Comparison of ENCODE assay signal across 1 cellular context in the genomic region with DNA sequence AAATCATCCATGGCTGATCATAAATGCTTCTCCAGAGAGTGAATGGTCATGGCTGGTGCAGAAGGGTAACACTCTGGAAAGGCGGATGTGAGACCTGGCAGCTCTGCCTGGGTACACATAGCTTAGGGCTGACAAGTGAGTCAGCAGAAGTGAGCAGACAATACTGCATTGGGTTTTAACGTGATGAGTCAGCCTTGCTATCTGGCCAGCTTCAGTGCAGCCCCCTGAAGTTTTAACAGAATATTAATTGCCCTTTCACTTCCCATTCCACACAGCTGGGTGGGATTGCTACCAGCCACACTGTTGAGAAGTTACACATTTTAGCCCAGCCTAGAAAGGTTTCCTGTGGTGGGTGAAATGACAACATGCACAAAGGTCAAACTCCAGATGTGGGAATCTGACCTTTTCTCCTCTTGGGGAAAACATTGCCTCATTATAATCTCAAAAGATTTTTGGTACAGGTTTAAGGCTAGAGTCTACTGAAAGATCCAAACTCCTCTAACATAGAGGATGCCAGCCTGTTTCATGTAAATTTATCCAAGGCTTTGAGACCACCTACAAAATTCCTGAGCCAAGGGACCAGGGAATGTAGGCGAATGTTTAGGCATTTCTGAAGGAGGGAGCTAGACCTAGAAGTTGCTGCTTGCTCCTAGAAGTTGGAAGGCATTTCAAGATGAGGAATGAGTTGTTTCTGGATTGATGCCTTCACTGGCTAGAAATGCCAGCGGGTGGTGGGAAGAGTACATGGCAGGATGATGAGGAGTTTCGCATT.
TF ChIP-seq lines count a peak whose summit lies in the region.

No MANE protein-coding gene starts in this region.

TF ChIP-seq in K562, 482 proteins besides CTCF, POLR2A, EP300 and RAD21 (continued from another document and continues in another):
- TF ChIP-seq, protein P1, sequence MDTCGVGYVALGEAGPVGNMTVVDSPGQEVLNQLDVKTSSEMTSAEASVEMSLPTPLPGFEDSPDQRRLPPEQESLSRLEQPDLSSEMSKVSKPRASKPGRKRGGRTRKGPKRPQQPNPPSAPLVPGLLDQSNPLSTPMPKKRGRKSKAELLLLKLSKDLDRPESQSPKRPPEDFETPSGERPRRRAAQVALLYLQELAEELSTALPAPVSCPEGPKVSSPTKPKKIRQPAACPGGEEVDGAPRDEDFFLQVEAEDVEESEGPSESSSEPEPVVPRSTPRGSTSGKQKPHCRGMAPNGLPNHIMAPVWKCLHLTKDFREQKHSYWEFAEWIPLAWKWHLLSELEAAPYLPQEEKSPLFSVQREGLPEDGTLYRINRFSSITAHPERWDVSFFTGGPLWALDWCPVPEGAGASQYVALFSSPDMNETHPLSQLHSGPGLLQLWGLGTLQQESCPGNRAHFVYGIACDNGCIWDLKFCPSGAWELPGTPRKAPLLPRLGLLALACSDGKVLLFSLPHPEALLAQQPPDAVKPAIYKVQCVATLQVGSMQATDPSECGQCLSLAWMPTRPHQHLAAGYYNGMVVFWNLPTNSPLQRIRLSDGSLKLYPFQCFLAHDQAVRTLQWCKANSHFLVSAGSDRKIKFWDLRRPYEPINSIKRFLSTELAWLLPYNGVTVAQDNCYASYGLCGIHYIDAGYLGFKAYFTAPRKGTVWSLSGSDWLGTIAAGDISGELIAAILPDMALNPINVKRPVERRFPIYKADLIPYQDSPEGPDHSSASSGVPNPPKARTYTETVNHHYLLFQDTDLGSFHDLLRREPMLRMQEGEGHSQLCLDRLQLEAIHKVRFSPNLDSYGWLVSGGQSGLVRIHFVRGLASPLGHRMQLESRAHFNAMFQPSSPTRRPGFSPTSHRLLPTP (IDR thresholded peaks at IDR 0.05; ENCODE audit: borderline replicate concordance, extremely low read depth, insufficient read length): no peak
- TF ChIP-seq CSDE1 (IDR thresholded peaks at IDR 0.05) (peak in 1 of 2 experiments; percentile 13; a peak in 1 of 4 replicates), TAL1 (IDR thresholded peaks at IDR 0.05) (peak; percentile 79), ZNF165 (CRISPR knock-in tag; IDR thresholded peaks at IDR 0.05; ENCODE audit: borderline replicate concordance) (peak; percentile 45; the same call in 1 of the 2 replicates), RFX5 (IDR thresholded peaks at IDR 0.05; ENCODE audit: low read depth, low read length) (no peak), MAZ (CRISPR knock-in tag; conservative IDR thresholded peaks at IDR 0.05 in 1 of 2, IDR thresholded peaks at IDR 0.05 in 1 of 2) (peak in 1 of 2 experiments; percentile 64; a peak in 2 of 4 replicates), ESRRA (IDR thresholded peaks at IDR 0.05; ENCODE audit: borderline replicate concordance, low read depth) (peak; percentile 73), ZKSCAN3 (CRISPR knock-in tag; IDR thresholded peaks at IDR 0.05) (no peak), NCOA1 (IDR thresholded peaks at IDR 0.05; ENCODE audit: low read depth) (peak; percentile 79), RBM22 (IDR thresholded peaks at IDR 0.05; ENCODE audit: low read depth, low read length, poor library complexity, severe bottlenecking) (no peak), MTA3 (IDR thresholded peaks at IDR 0.05; ENCODE audit: borderline replicate concordance) (peak; percentile 96), RHOXF2B (CRISPR knock-in tag; conservative IDR thresholded peaks at IDR 0.05) (no peak), TEAD2 (tag; IDR thresholded peaks at IDR 0.05) (no peak), ELF1 (tag; IDR thresholded peaks at IDR 0.05) (no peak), ZNF766 (CRISPR knock-in tag; conservative IDR thresholded peaks at IDR 0.05) (peak; percentile 75; the same call in 1 of the 2 replicates), BACH1 (tag; IDR thresholded peaks at IDR 0.05) (peak; percentile 97), ETS2 (tag; IDR thresholded peaks at IDR 0.05; ENCODE audit: borderline replicate concordance, poor library complexity, severe bottlenecking) (no peak), ZNF707 (CRISPR knock-in tag; conservative IDR thresholded peaks at IDR 0.05) (no peak), HIVEP1 (CRISPR knock-in tag; IDR thresholded peaks at IDR 0.05) (no peak), FOXK1 (CRISPR knock-in tag; IDR thresholded peaks at IDR 0.05; ENCODE audit: borderline replicate concordance) (no peak), ELF4 (CRISPR knock-in tag; IDR thresholded peaks at IDR 0.05) (peak; percentile 57; the same call in 1 of the 2 replicates), BCOR (IDR thresholded peaks at IDR 0.05) (no peak), TARDBP (IDR thresholded peaks at IDR 0.05) (no peak), MYNN (IDR thresholded peaks at IDR 0.05) (peak; percentile 90), MYNN (CRISPR knock-in tag; IDR thresholded peaks at IDR 0.05) (no peak), ZC3H8 (IDR thresholded peaks at IDR 0.05) (no peak), GATAD2A (IDR thresholded peaks at IDR 0.05) (peak; percentile 96), ZBTB17 (CRISPR knock-in tag; IDR thresholded peaks at IDR 0.05) (peak; percentile 73), SMARCC2 (IDR thresholded peaks at IDR 0.05; ENCODE audit: low read depth) (peak; percentile 87)
- TF ChIP-seq, protein P2, sequence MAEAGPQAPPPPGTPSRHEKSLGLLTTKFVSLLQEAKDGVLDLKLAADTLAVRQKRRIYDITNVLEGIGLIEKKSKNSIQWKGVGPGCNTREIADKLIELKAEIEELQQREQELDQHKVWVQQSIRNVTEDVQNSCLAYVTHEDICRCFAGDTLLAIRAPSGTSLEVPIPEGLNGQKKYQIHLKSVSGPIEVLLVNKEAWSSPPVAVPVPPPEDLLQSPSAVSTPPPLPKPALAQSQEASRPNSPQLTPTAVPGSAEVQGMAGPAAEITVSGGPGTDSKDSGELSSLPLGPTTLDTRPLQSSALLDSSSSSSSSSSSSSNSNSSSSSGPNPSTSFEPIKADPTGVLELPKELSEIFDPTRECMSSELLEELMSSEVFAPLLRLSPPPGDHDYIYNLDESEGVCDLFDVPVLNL (CRISPR knock-in tag; IDR thresholded peaks at IDR 0.05; ENCODE audit: low read depth): no peak
- TF ChIP-seq, protein P3, sequence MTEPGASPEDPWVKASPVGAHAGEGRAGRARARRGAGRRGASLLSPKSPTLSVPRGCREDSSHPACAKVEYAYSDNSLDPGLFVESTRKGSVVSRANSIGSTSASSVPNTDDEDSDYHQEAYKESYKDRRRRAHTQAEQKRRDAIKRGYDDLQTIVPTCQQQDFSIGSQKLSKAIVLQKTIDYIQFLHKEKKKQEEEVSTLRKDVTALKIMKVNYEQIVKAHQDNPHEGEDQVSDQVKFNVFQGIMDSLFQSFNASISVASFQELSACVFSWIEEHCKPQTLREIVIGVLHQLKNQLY (CRISPR knock-in tag; conservative IDR thresholded peaks at IDR 0.05): no peak
- TF ChIP-seq, protein P4, sequence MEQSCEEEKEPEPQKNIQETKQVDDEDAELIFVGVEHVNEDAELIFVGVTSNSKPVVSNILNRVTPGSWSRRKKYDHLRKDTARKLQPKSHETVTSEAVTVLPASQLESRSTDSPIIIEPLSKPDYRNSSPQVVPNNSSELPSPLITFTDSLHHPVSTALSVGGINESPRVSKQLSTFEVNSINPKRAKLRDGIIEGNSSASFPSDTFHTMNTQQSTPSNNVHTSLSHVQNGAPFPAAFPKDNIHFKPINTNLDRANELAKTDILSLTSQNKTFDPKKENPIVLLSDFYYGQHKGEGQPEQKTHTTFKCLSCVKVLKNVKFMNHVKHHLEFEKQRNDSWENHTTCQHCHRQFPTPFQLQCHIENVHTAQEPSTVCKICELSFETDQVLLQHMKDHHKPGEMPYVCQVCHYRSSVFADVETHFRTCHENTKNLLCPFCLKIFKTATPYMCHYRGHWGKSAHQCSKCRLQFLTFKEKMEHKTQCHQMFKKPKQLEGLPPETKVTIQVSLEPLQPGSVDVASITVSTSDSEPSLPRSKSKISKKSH (CRISPR knock-in tag; IDR thresholded peaks at IDR 0.05): no peak
- TF ChIP-seq, protein P5, sequence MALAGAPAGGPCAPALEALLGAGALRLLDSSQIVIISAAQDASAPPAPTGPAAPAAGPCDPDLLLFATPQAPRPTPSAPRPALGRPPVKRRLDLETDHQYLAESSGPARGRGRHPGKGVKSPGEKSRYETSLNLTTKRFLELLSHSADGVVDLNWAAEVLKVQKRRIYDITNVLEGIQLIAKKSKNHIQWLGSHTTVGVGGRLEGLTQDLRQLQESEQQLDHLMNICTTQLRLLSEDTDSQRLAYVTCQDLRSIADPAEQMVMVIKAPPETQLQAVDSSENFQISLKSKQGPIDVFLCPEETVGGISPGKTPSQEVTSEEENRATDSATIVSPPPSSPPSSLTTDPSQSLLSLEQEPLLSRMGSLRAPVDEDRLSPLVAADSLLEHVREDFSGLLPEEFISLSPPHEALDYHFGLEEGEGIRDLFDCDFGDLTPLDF (CRISPR knock-in tag; IDR thresholded peaks at IDR 0.05): no peak
- TF ChIP-seq, protein P6, sequence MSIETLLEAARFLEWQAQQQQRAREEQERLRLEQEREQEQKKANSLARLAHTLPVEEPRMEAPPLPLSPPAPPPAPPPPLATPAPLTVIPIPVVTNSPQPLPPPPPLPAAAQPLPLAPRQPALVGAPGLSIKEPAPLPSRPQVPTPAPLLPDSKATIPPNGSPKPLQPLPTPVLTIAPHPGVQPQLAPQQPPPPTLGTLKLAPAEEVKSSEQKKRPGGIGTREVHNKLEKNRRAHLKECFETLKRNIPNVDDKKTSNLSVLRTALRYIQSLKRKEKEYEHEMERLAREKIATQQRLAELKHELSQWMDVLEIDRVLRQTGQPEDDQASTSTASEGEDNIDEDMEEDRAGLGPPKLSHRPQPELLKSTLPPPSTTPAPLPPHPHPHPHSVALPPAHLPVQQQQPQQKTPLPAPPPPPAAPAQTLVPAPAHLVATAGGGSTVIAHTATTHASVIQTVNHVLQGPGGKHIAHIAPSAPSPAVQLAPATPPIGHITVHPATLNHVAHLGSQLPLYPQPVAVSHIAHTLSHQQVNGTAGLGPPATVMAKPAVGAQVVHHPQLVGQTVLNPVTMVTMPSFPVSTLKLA (conservative IDR thresholded peaks at IDR 0.05): peak in 1 of 2 experiments; percentile 66; a peak in 1 of 4 replicates
- TF ChIP-seq, protein P7, sequence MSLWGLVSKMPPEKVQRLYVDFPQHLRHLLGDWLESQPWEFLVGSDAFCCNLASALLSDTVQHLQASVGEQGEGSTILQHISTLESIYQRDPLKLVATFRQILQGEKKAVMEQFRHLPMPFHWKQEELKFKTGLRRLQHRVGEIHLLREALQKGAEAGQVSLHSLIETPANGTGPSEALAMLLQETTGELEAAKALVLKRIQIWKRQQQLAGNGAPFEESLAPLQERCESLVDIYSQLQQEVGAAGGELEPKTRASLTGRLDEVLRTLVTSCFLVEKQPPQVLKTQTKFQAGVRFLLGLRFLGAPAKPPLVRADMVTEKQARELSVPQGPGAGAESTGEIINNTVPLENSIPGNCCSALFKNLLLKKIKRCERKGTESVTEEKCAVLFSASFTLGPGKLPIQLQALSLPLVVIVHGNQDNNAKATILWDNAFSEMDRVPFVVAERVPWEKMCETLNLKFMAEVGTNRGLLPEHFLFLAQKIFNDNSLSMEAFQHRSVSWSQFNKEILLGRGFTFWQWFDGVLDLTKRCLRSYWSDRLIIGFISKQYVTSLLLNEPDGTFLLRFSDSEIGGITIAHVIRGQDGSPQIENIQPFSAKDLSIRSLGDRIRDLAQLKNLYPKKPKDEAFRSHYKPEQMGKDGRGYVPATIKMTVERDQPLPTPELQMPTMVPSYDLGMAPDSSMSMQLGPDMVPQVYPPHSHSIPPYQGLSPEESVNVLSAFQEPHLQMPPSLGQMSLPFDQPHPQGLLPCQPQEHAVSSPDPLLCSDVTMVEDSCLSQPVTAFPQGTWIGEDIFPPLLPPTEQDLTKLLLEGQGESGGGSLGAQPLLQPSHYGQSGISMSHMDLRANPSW (CRISPR knock-in tag; IDR thresholded peaks at IDR 0.05): no peak
- TF ChIP-seq, protein P8, sequence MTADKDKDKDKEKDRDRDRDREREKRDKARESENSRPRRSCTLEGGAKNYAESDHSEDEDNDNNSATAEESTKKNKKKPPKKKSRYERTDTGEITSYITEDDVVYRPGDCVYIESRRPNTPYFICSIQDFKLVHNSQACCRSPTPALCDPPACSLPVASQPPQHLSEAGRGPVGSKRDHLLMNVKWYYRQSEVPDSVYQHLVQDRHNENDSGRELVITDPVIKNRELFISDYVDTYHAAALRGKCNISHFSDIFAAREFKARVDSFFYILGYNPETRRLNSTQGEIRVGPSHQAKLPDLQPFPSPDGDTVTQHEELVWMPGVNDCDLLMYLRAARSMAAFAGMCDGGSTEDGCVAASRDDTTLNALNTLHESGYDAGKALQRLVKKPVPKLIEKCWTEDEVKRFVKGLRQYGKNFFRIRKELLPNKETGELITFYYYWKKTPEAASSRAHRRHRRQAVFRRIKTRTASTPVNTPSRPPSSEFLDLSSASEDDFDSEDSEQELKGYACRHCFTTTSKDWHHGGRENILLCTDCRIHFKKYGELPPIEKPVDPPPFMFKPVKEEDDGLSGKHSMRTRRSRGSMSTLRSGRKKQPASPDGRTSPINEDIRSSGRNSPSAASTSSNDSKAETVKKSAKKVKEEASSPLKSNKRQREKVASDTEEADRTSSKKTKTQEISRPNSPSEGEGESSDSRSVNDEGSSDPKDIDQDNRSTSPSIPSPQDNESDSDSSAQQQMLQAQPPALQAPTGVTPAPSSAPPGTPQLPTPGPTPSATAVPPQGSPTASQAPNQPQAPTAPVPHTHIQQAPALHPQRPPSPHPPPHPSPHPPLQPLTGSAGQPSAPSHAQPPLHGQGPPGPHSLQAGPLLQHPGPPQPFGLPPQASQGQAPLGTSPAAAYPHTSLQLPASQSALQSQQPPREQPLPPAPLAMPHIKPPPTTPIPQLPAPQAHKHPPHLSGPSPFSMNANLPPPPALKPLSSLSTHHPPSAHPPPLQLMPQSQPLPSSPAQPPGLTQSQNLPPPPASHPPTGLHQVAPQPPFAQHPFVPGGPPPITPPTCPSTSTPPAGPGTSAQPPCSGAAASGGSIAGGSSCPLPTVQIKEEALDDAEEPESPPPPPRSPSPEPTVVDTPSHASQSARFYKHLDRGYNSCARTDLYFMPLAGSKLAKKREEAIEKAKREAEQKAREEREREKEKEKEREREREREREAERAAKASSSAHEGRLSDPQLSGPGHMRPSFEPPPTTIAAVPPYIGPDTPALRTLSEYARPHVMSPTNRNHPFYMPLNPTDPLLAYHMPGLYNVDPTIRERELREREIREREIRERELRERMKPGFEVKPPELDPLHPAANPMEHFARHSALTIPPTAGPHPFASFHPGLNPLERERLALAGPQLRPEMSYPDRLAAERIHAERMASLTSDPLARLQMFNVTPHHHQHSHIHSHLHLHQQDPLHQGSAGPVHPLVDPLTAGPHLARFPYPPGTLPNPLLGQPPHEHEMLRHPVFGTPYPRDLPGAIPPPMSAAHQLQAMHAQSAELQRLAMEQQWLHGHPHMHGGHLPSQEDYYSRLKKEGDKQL (CRISPR knock-in tag; IDR thresholded peaks at IDR 0.05; ENCODE audit: borderline replicate concordance): no peak
- TF ChIP-seq, protein P9, sequence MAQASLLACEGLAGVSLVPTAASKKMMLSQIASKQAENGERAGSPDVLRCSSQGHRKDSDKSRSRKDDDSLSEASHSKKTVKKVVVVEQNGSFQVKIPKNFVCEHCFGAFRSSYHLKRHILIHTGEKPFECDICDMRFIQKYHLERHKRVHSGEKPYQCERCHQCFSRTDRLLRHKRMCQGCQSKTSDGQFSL (CRISPR knock-in tag; IDR thresholded peaks at IDR 0.05): no peak
- TF ChIP-seq, protein P9 (tag; IDR thresholded peaks at IDR 0.05): no peak; a peak in 1 of 4 replicates
